8 cellular contexts compared by ENCODE assay signal in genomic region chr11:59754494-59754858, GRCh38. TPM values are rescaled to one million over a fixed set of nuclear protein-coding genes. Genes with fewer than 3 reads are reported as not detected.
DNase-seq lines count a peak whose midpoint lies in the region; ATAC-seq and TF ChIP-seq lines count a peak whose summit lies in the region.

No MANE protein-coding gene starts in this region.

- no peaks in the 10 kb centered on the region for H3K36me3 ChIP-seq in CD8-positive, alpha-beta memory T cell (ENCODE audit: insufficient read depth, low read length)
- H3K36me3 ChIP-seq in MM.1S (replicated peaks; ENCODE audit: insufficient read depth, low read length) (no peaks in the 10 kb centered on the region), rectal smooth muscle tissue (ENCODE audit: control insufficient read depth, insufficient read depth, low read length) (no peaks in the 10 kb centered on the region)

- peaks cover 0 to 8% (median 0%) of the 10 kb centered on the region in 3 donors for H3K36me3 Mint-ChIP-seq in CD8-positive, alpha-beta memory T cell
- H3K36me3 Mint-ChIP-seq in activated T-helper 17 cell treated with anti-CD3 and anti-CD28 coated beads, Interleukin-2, amount 50 U/mL, for 72 hours (ENCODE audit: low read depth) = no peaks in the 10 kb centered on the region

- no peak for TF ChIP-seq CTCF in MM.1S (IDR thresholded peaks at IDR 0.05; ENCODE audit: low read length)

- no peaks in the 10 kb centered on the region for H3K27me3 ChIP-seq in CD8-positive, alpha-beta memory T cell (ENCODE audit: insufficient read depth, low read length, poor library complexity, severe bottlenecking)
- H3K27me3 ChIP-seq in MM.1S (replicated peaks; ENCODE audit: insufficient read depth, low read length) = no peaks in the 10 kb centered on the region
- no peaks in the 10 kb centered on the region for H3K27me3 ChIP-seq in rectal smooth muscle tissue (ENCODE audit: control insufficient read depth, insufficient read depth, low read length)

- peak overlapping the region; percentile 95 for H2AFZ ChIP-seq in MM.1S (ENCODE audit: low read length)

- peak overlapping the region; percentile 98 for H3K4me2 ChIP-seq in MM.1S (ENCODE audit: low read depth, low read length)

- H3K27ac ChIP-seq in CD8-positive, alpha-beta memory T cell (ENCODE audit: low read depth, low read length) = peak overlapping the region; percentile 53
- H3K27ac ChIP-seq in MM.1S (ENCODE audit: low read length) (peak overlapping the region; percentile 42; the same call in 1 of the 2 replicates), rectal smooth muscle tissue (ENCODE audit: low read depth, low read length) (no peak overlapping the region)

- no peak for DNase-seq in CD8-positive, alpha-beta memory T cell
- peak; percentile 47 for DNase-seq in MM.1S
- DNase-seq in globus pallidus (ENCODE audit: low spot score) = peak; percentile 27
- no peak for DNase-seq in OCI-M2 (lab: John Stamatoyannopoulos, UW; ENCODE audit: unreplicated experiment)
- DNase-seq in Ammon's horn (ENCODE audit: low spot score) = no peak

- H3F3A ChIP-seq in MM.1S (ENCODE audit: insufficient read depth, low read length) = peaks cover 18% of the 10 kb centered on the region

- H3K79me2 ChIP-seq in MM.1S (ENCODE audit: low read length) = peaks cover 40% of the 10 kb centered on the region

- H3K4me3 ChIP-seq in CD8-positive, alpha-beta memory T cell (ENCODE audit: low read length) = peak overlapping the region; percentile 76
- H3K4me3 ChIP-seq in MM.1S (ENCODE audit: low read length) (peak overlapping the region; percentile 99), rectal smooth muscle tissue (ENCODE audit: low read length) (peak overlapping the region; percentile 84)

- peaks cover 21 to 35% (median 31%) of the 10 kb centered on the region in 3 donors for H3K4me1 Mint-ChIP-seq in CD8-positive, alpha-beta memory T cell
- no peaks in the 10 kb centered on the region for H3K4me1 Mint-ChIP-seq in activated T-helper 17 cell treated with anti-CD3 and anti-CD28 coated beads, Interleukin-2, amount 50 U/mL, for 72 hours

- peak; percentile 39 for ATAC-seq in GM19452 (IDR thresholded peaks at IDR 0.05; ENCODE audit: unreplicated experiment)
- peak; percentile 33 for ATAC-seq in activated T-helper 17 cell treated with anti-CD3 and anti-CD28 coated beads, Interleukin-2, amount 50 U/mL, for 72 hours (replicated peaks)

- H3K4me3 Mint-ChIP-seq in CD8-positive, alpha-beta memory T cell = peak overlapping the region; percentile 89 to 95 (median 92)
- peak overlapping the region; percentile 86 for H3K4me3 Mint-ChIP-seq in activated T-helper 17 cell treated with anti-CD3 and anti-CD28 coated beads, Interleukin-2, amount 50 U/mL, for 72 hours

- CTCF ChIA-PET in CD8-positive, alpha-beta memory T cell (lab: Charles Lee) = interaction anchor here (0.7 to 5.2 kb wide), 13 partner anchors 8 to 497 kb away, joined by 3 to 113 read pairs (median 3); partner anchors contain the start of gene MRPL16

- peaks cover 6 to 8% of the 10 kb centered on the region in 2 donors for H3K27me3 Mint-ChIP-seq in CD8-positive, alpha-beta memory T cell
- no peaks in the 10 kb centered on the region for H3K27me3 Mint-ChIP-seq in activated T-helper 17 cell treated with anti-CD3 and anti-CD28 coated beads, Interleukin-2, amount 50 U/mL, for 72 hours

- no peaks in the 10 kb centered on the region for H4K20me1 ChIP-seq in MM.1S (ENCODE audit: insufficient read depth, low read length)

- no peaks in the 10 kb centered on the region for H3K9me3 Mint-ChIP-seq in CD8-positive, alpha-beta memory T cell
- no peaks in the 10 kb centered on the region for H3K9me3 Mint-ChIP-seq in activated T-helper 17 cell treated with anti-CD3 and anti-CD28 coated beads, Interleukin-2, amount 50 U/mL, for 72 hours

- H3K27ac Mint-ChIP-seq in CD8-positive, alpha-beta memory T cell = peak overlapping the region in 6 of 8 donors; percentile 15 to 85 (median 84)
- peak overlapping the region; percentile 48 for H3K27ac Mint-ChIP-seq in activated T-helper 17 cell treated with anti-CD3 and anti-CD28 coated beads, Interleukin-2, amount 50 U/mL, for 72 hours

- H3K9ac ChIP-seq in MM.1S (ENCODE audit: low read length) (peak overlapping the region; percentile 69), rectal smooth muscle tissue (ENCODE audit: low read length) (peak overlapping the region; percentile 2)

- peaks cover 18% of the 10 kb centered on the region for H3K4me1 ChIP-seq in CD8-positive, alpha-beta memory T cell (ENCODE audit: insufficient read depth, low read length)
- H3K4me1 ChIP-seq in MM.1S (ENCODE audit: low read length) = peaks cover 16% of the 10 kb centered on the region
- H3K4me1 ChIP-seq in rectal smooth muscle tissue (ENCODE audit: control insufficient read depth, insufficient read depth, low read length) = peaks cover 4% of the 10 kb centered on the region

- no peaks in the 10 kb centered on the region for H3K9me2 ChIP-seq in MM.1S (replicated peaks; ENCODE audit: insufficient read depth, low read length)

- POLR2A ChIA-PET in CD8-positive, alpha-beta memory T cell (lab: Charles Lee) = no interaction called here

- no peaks in the 10 kb centered on the region for H3K9me3 ChIP-seq in CD8-positive, alpha-beta memory T cell (ENCODE audit: low read length)
- no peaks in the 10 kb centered on the region for H3K9me3 ChIP-seq in MM.1S (replicated peaks; ENCODE audit: insufficient read depth, low read length)

RNA-seq across cellular contexts. Expression of gene STX3, which starts 0.7 kb away (rescaled TPM):
- 1 to 10 TPM; 5.5 to 6.7 TPM for total RNA-seq in CD8-positive, alpha-beta memory T cell
- 6.8 TPM for polyA plus RNA-seq in CD8-positive, alpha-beta memory T cell
- total RNA-seq in activated T-helper 17 cell treated with anti-CD3 and anti-CD28 coated beads, Interleukin-2, amount 50 U/mL, for 72 hours = 10 to 100 TPM in 1 of 2 donors, 1 to 10 TPM in 1; 9.5 to 12.6 TPM

RNA-seq across cellular contexts. Expression of gene OR10V1, which starts 40.8 kb away (rescaled TPM):
- total RNA-seq in CD8-positive, alpha-beta memory T cell = not detected
- not detected for polyA plus RNA-seq in CD8-positive, alpha-beta memory T cell
- not detected for total RNA-seq in activated T-helper 17 cell treated with anti-CD3 and anti-CD28 coated beads, Interleukin-2, amount 50 U/mL, for 72 hours

RNA-seq across cellular contexts. Expression of gene MRPL16, which starts 56.1 kb away (rescaled TPM):
- total RNA-seq in CD8-positive, alpha-beta memory T cell = 10 to 100 TPM; 83.5 to 84.5 TPM
- 75.0 TPM for polyA plus RNA-seq in CD8-positive, alpha-beta memory T cell
- total RNA-seq in activated T-helper 17 cell treated with anti-CD3 and anti-CD28 coated beads, Interleukin-2, amount 50 U/mL, for 72 hours = 10 to 100 TPM; 51.2 to 92.8 TPM

Comparison
In these comparisons a context has a peak if more than half of its experiments do, and no peak if none do; other contexts are left out.
1. DNase-seq: peak in MM.1S (single experiment) and globus pallidus (single experiment); none in CD8-positive, alpha-beta memory T cell (0 of 5), OCI-M2 (single experiment) and Ammon's horn (single experiment).
2. Peak in every context shown above with its lines, with median percentiles within 50 percentile points of each other: H3K4me3 ChIP-seq.